In genomic region chr14:24428628-24429394, GRCh38 we compare ENCODE assay signal across 8 cellular contexts. TPM values are rescaled to one million over a fixed set of nuclear protein-coding genes. Genes with fewer than 3 reads are reported as not detected.
DNase-seq lines count a peak whose midpoint lies in the region; ATAC-seq and TF ChIP-seq lines count a peak whose summit lies in the region.

No MANE protein-coding gene starts in this region.

- peak overlapping the region; percentile 97 to 100 (median 99) for H3K27ac Mint-ChIP-seq in IgD-negative memory B cell
- peak overlapping the region; percentile 89 to 100 (median 98) for H3K27ac Mint-ChIP-seq in naive B cell

- DNase-seq in AG04449 (ENCODE audit: low read depth, low spot score) (no peak), cerebellar cortex (ENCODE audit: low spot score) (peak; percentile 90), naive B cell (no peak), NCI-H526 (lab: John Stamatoyannopoulos, UW) (no peak)
- no peak for DNase-seq in stimulated activated naive CD4-positive, alpha-beta T cell treated with Interleukin-2 at 50 U/mL for 16 hours (lab: John Stamatoyannopoulos, UW)
- no peak for DNase-seq in activated CD4-positive, CD25-positive, alpha-beta regulatory T cell treated with anti-CD3 and anti-CD28 coated beads, Interleukin-2, amount 50 U/mL, for 72 hours

- ATAC-seq in naive B cell (ENCODE audit: low read depth in 2 of 2): no peak
- no peak for ATAC-seq in GM18867 (IDR thresholded peaks at IDR 0.05; ENCODE audit: unreplicated experiment)

- TF ChIP-seq CTCF in AG04449 (IDR thresholded peaks at IDR 0.05; ENCODE audit: insufficient read depth, low read length, missing control alignments): no peak

- H3K9me3 Mint-ChIP-seq in IgD-negative memory B cell (no peaks in the 10 kb centered on the region), naive B cell (no peaks in the 10 kb centered on the region)

- CTCF ChIA-PET in AG04449 (lab: Yijun Ruan, JAX): interaction anchor here (0.9 to 33.5 kb wide), 5 partner anchors 8 to 123 kb away, joined by 3 to 1633 read pairs (median 380); partner anchors contain the start of genes ADCY4, CIDEB, DHRS1 and LTB4R

- H3K4me1 Mint-ChIP-seq in IgD-negative memory B cell (peaks cover 8 to 17% (median 12%) of the 10 kb centered on the region in 3 donors), naive B cell (peaks cover 25 to 36% (median 36%) of the 10 kb centered on the region in 3 donors)

- no peaks in the 10 kb centered on the region for H3K27me3 Mint-ChIP-seq in IgD-negative memory B cell
- H3K27me3 Mint-ChIP-seq in naive B cell: no peaks in the 10 kb centered on the region

- POLR2A ChIA-PET in AG04449 (lab: Yijun Ruan, JAX): no interaction called here

- H3K36me3 Mint-ChIP-seq in IgD-negative memory B cell (peaks cover 3% of the 10 kb centered on the region), naive B cell (peaks cover 0 to 17% of the 10 kb centered on the region in 2 donors)

- H3K4me3 Mint-ChIP-seq in IgD-negative memory B cell (peak overlapping the region; percentile 86 to 95 (median 90)), naive B cell (peak overlapping the region; percentile 88 to 96 (median 93))

- H3K4me3 ChIP-seq in AG04449 (ENCODE audit: low read depth, low read length): peak overlapping the region; percentile 88; the same call in 1 of the 2 replicates

RNA-seq across cellular contexts. Expression of gene CBLN3, which starts 0.7 kb away (rescaled TPM):
- polyA plus RNA-seq in IgD-negative memory B cell (2.9 TPM), naive B cell (ENCODE audit: low read depth in 6 of 6) (1 to 10 TPM in 5 of 6 donors, under 1 TPM in 1; 0.70 to 2.6 (median 2.1) TPM)

RNA-seq across cellular contexts. Expression of gene KHNYN, which starts 0.9 kb away (rescaled TPM):
- 26.5 TPM for polyA plus RNA-seq in IgD-negative memory B cell
- 10 to 100 TPM; 22.8 to 39.8 (median 24.0) TPM for polyA plus RNA-seq in naive B cell (ENCODE audit: low read depth in 6 of 6)

RNA-seq across cellular contexts. Expression of gene SDR39U1, which starts 13.8 kb away (rescaled TPM):
- polyA plus RNA-seq in IgD-negative memory B cell (94.0 TPM), naive B cell (ENCODE audit: low read depth in 6 of 6) (100 to 1,000 TPM in 2 of 6 donors, 10 to 100 TPM in 4; 79.5 to 106 (median 87.5) TPM)

RNA-seq across cellular contexts. Expression of gene NYNRIN, which starts 30.0 kb away (rescaled TPM):
- polyA plus RNA-seq in IgD-negative memory B cell (not detected), naive B cell (ENCODE audit: low read depth in 6 of 6) (under 1 TPM in 2 of 6 donors, not detected in 4; 0.05 to 0.14 TPM)
